ENCODE assay signal across 1 cellular context in genomic region chr16:57690782-57691471, GRCh38.
TF ChIP-seq lines count a peak whose summit lies in the region.

No MANE protein-coding gene starts in this region.

TF ChIP-seq in K562, 482 proteins besides CTCF, POLR2A, EP300 and RAD21 (continued from another document and continues in another):
- TF ChIP-seq ZBTB17 (CRISPR knock-in tag; IDR thresholded peaks at IDR 0.05) (0 out of 2 replicates have a peak, but pooled peaks have one; percentile 44), MAZ (CRISPR knock-in tag; conservative IDR thresholded peaks at IDR 0.05 in 1 of 2, IDR thresholded peaks at IDR 0.05 in 1 of 2) (peak in 1 of 2 experiments; percentile 25; a peak in 1 of 4 replicates), GATA2 (CRISPR knock-in tag; IDR thresholded peaks at IDR 0.05) (no peak; the same call in 1 of the 2 replicates), CXXC5 (CRISPR knock-in tag; IDR thresholded peaks at IDR 0.05) (peak; percentile 54), ZBTB40 (IDR thresholded peaks at IDR 0.05) (peak; percentile 17; the same call in 1 of the 2 replicates), ZBTB40 (CRISPR knock-in tag; IDR thresholded peaks at IDR 0.05) (no peak), TCF3 (CRISPR knock-in tag; IDR thresholded peaks at IDR 0.05) (peak; percentile 93), ZNF263 (CRISPR knock-in tag; IDR thresholded peaks at IDR 0.05; ENCODE audit: borderline replicate concordance) (peak; percentile 75), THRAP3 (IDR thresholded peaks at IDR 0.05; ENCODE audit: borderline replicate concordance) (peak; percentile 81; the same call in 1 of the 2 replicates), SMARCA5 (IDR thresholded peaks at IDR 0.05) (peak; percentile 55; the same call in 1 of the 2 replicates), SMARCA4 (IDR thresholded peaks at IDR 0.05) (peak; percentile 61), SMAD4 (CRISPR knock-in tag; conservative IDR thresholded peaks at IDR 0.05) (peak; percentile 60; the same call in 1 of the 2 replicates), ZNF609 (CRISPR knock-in tag; IDR thresholded peaks at IDR 0.05; ENCODE audit: borderline replicate concordance) (peak; percentile 66; the same call in 1 of the 2 replicates), HDAC1 (IDR thresholded peaks at IDR 0.05) (peak in 1 of 2 experiments; percentile 84; a peak in 2 of 4 replicates), ATF3 (IDR thresholded peaks at IDR 0.05) (peak; percentile 94), ATF3 (CRISPR knock-in tag; conservative IDR thresholded peaks at IDR 0.05) (no peak), SNIP1 (IDR thresholded peaks at IDR 0.05; ENCODE audit: low read depth) (no peak), HDGF (IDR thresholded peaks at IDR 0.05) (no peak), ARHGAP35 (IDR thresholded peaks at IDR 0.05; ENCODE audit: partially characterized antibody) (peak; percentile 71), SMARCE1 (IDR thresholded peaks at IDR 0.05) (peak; percentile 71; the same call in 1 of the 2 replicates), PURB (CRISPR knock-in tag; IDR thresholded peaks at IDR 0.05; ENCODE audit: low read depth) (no peak), XRCC5 (IDR thresholded peaks at IDR 0.05; ENCODE audit: low read depth, low read length) (no peak; the same call in 1 of the 2 replicates), PKNOX1 (IDR thresholded peaks at IDR 0.05) (peak; percentile 12; the same call in 1 of the 2 replicates), KDM1A (IDR thresholded peaks at IDR 0.05) (peak; percentile 78), LARP7 (IDR thresholded peaks at IDR 0.05) (peak; percentile 76; the same call in 1 of the 2 replicates), BDP1 (IDR thresholded peaks at IDR 0.05; ENCODE audit: insufficient read depth, insufficient read length) (no peak), GATAD2A (IDR thresholded peaks at IDR 0.05) (peak; percentile 76; the same call in 1 of the 2 replicates), NBN (IDR thresholded peaks at IDR 0.05; ENCODE audit: low read depth) (peak; percentile 62; the same call in 1 of the 2 replicates), SMC3 (conservative IDR thresholded peaks at IDR 0.05; ENCODE audit: insufficient read depth, low read depth, low read length) (no peak), CTBP1 (IDR thresholded peaks at IDR 0.05; ENCODE audit: borderline replicate concordance) (peak; percentile 99), NFATC3 (IDR thresholded peaks at IDR 0.05) (0 out of 2 replicates have a peak, but pooled peaks have one; percentile 32), SOX6 (IDR thresholded peaks at IDR 0.05) (peak; percentile 75; the same call in 1 of the 2 replicates), MLLT1 (IDR thresholded peaks at IDR 0.05) (peak; percentile 25 to 83; a peak in 2 of 4 replicates)
- TF ChIP-seq, protein P1, sequence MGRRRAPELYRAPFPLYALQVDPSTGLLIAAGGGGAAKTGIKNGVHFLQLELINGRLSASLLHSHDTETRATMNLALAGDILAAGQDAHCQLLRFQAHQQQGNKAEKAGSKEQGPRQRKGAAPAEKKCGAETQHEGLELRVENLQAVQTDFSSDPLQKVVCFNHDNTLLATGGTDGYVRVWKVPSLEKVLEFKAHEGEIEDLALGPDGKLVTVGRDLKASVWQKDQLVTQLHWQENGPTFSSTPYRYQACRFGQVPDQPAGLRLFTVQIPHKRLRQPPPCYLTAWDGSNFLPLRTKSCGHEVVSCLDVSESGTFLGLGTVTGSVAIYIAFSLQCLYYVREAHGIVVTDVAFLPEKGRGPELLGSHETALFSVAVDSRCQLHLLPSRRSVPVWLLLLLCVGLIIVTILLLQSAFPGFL (CRISPR knock-in tag; IDR thresholded peaks at IDR 0.05) = no peak
- TF ChIP-seq, protein P2, sequence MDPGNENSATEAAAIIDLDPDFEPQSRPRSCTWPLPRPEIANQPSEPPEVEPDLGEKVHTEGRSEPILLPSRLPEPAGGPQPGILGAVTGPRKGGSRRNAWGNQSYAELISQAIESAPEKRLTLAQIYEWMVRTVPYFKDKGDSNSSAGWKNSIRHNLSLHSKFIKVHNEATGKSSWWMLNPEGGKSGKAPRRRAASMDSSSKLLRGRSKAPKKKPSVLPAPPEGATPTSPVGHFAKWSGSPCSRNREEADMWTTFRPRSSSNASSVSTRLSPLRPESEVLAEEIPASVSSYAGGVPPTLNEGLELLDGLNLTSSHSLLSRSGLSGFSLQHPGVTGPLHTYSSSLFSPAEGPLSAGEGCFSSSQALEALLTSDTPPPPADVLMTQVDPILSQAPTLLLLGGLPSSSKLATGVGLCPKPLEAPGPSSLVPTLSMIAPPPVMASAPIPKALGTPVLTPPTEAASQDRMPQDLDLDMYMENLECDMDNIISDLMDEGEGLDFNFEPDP (CRISPR knock-in tag; IDR thresholded peaks at IDR 0.05) = no peak
- TF ChIP-seq, protein P3, sequence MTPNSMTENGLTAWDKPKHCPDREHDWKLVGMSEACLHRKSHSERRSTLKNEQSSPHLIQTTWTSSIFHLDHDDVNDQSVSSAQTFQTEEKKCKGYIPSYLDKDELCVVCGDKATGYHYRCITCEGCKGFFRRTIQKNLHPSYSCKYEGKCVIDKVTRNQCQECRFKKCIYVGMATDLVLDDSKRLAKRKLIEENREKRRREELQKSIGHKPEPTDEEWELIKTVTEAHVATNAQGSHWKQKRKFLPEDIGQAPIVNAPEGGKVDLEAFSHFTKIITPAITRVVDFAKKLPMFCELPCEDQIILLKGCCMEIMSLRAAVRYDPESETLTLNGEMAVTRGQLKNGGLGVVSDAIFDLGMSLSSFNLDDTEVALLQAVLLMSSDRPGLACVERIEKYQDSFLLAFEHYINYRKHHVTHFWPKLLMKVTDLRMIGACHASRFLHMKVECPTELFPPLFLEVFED (CRISPR knock-in tag; conservative IDR thresholded peaks at IDR 0.05) = peak; percentile 77; the same call in 1 of the 2 replicates
